24 cellular contexts compared by ENCODE assay signal in genomic region chr3:195023989-195024388, GRCh38.
"Had no signal": no experiment of that assay in that cellular context is flagged by ENCODE, and none has a peak within 500 bp of the region (broad histone marks: within the 10 kb centered on the region; RNA-seq: fewer than 3 reads in every experiment).

No MANE protein-coding gene starts in this region.

- ATAC-seq: esophagus mucosa; gastrocnemius medialis; left lobe of liver; naive thymus-derived CD8-positive, alpha-beta T cell; right lobe of liver; stimulated activated memory B cell treated with anti-CD40 and anti-IgM and Interleukin-4, amounts not matched to agents 10 μg/mL and 1 μg/mL and 100 μg/mL, for 72 hours; stimulated activated naive CD8-positive, alpha-beta T cell treated with anti-CD3 and anti-CD28 coated beads, Interleukin-15, Interleukin-2, amounts not matched to agents 100 U/mL and 50 U/mL, for 24 hours had no signal

- H3K9me3 ChIP-seq: gastrocnemius medialis, ovary, right lobe of liver, testis, tibial artery, upper lobe of left lung, uterus had no signal

- H3K36me3 ChIP-seq: gastrocnemius medialis, ovary, right lobe of liver, tibial artery, upper lobe of left lung, uterus had no signal

- H3K27me3 ChIP-seq: gastrocnemius medialis, ovary, right lobe of liver, testis, upper lobe of left lung, uterus had no signal

- H3K4me3 ChIP-seq: gastrocnemius medialis, ovary, right lobe of liver, testis, tibial artery, upper lobe of left lung, uterus had no signal

- H3K27ac ChIP-seq: epithelial cell of prostate, gastrocnemius medialis, ovary, right lobe of liver, testis, tibial artery, upper lobe of left lung, uterus had no signal

- DNase-seq: cerebellar nuclear complex; effector CD8-positive, alpha-beta T cell; endodermal cell; foreskin fibroblast; gastrocnemius medialis; mammary epithelial cell; mesendoderm; naive thymus-derived CD8-positive, alpha-beta T cell; nephron progenitor cell; occipital lobe; ovary; right lobe of liver; stimulated activated CD4-positive, alpha-beta T cell treated with anti-CD3 and anti-CD28 coated beads, Interleukin-4, amount 100 ng/mL, for 4 hours; stimulated activated naive CD8-positive, alpha-beta T cell treated with anti-CD3 and anti-CD28 coated beads, Interleukin-15, Interleukin-2, amounts not matched to agents 100 U/mL and 50 U/mL, for 24 hours; substantia nigra; testis; tibial artery; upper lobe of left lung; uterus had no signal

- FAIRE-seq: keratinocyte had no signal

- H3K4me1 ChIP-seq: gastrocnemius medialis, right lobe of liver, testis, tibial artery, uterus had no signal
